In the genomic region with DNA sequence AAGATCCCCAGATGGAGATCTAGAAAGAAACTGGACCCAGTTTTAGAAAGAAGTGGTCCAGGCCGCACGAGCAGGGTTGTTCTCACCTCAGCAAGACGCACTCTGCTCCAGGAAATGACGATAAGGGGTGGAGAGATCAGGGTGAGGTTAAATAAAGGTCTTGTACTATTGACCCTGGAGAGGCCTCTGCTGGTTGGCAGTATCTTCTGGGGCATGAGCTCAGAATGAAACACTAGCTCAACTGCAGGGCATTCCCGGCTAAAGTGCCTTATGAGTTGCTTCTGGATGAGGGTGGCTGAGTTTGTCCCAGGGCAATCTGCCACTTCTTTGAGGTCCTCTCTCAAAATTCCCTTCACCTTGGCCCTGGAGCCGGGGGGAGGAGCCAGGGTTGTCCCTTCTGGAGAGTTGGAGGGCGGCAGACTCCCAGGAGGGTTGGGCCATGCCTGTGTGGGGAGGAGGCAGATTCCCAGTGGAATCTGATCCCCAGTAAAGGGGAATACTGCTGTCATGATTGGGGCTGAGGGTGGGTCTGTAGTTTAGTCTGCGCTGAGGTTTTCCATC, we compare ENCODE assay signal across 10 cellular contexts. TPM values are rescaled to one million over a fixed set of nuclear protein-coding genes. Genes with fewer than 3 reads are reported as not detected.
DNase-seq lines count a peak whose midpoint lies in the region; ATAC-seq and TF ChIP-seq lines count a peak whose summit lies in the region.
"Had no signal": no experiment of that assay in that cellular context is flagged by ENCODE, and none has a peak within 500 bp of the region (broad histone marks: within the 10 kb centered on the region; RNA-seq: fewer than 3 reads in every experiment).

No MANE protein-coding gene starts in this region.

- H3K9me3 ChIP-seq in thyroid gland, result no peaks in the 10 kb centered on the region

- peak; percentile 62 for ATAC-seq in left lobe of liver
- ATAC-seq in GM18505 (IDR thresholded peaks at IDR 0.05; ENCODE audit: unreplicated experiment), result no peak

- H3K27me3 ChIP-seq in thyroid gland, result no peaks in the 10 kb centered on the region

- peak overlapping the region in 1 of 5 experiments; percentile 20 for H3K4me3 Mint-ChIP-seq in brain

- H3K4me1 Mint-ChIP-seq in brain, result peaks cover 93% of the 10 kb centered on the region

- peaks cover 35 to 53% of the 10 kb centered on the region in 2 donors for H3K4me1 ChIP-seq in thyroid gland

- no peaks in the 10 kb centered on the region for H3K27me3 Mint-ChIP-seq in brain

- H3K27ac Mint-ChIP-seq in brain, result peak overlapping the region; percentile 36 to 92 (median 83)

- no peak for TF ChIP-seq CTCF in brain (conservative IDR thresholded peaks at IDR 0.05)
- no peak for TF ChIP-seq CTCF in thyroid gland (IDR thresholded peaks at IDR 0.05)

- H3K9me3 Mint-ChIP-seq in brain, result peaks cover 0 to 3% (median 0%) of the 10 kb centered on the region in 5 experiments

- DNase-seq in NK-92 treated with Interleukin-12 subunit alpha and Interleukin-12 subunit beta, amount 100 ng/mL, for 24 hours (lab: John Stamatoyannopoulos, UW), result peak; percentile 39
- no peak for DNase-seq in NK-92 (lab: John Stamatoyannopoulos, UW; ENCODE audit: unreplicated experiment)
- DNase-seq in left lobe of liver (ENCODE audit: low spot score), result peak; percentile 82
- peak; percentile 84 to 88 for DNase-seq in thyroid gland
- DNase-seq in 8988T, result no peak
- no peak for DNase-seq in retina
- DNase-seq: Kasumi-1 had no signal

- no peaks in the 10 kb centered on the region for H3K36me3 ChIP-seq in thyroid gland

- WGBS in thyroid gland, 2 donors, result 36 to 38% methylated on average over 8 of the region's 8 CpGs

- peak in 1 of 2 donors; percentile 38 for TF ChIP-seq POLR2A in thyroid gland (IDR thresholded peaks at IDR 0.05)
- TF ChIP-seq POLR2A in GM18505 (IDR thresholded peaks at IDR 0.05; ENCODE audit: borderline replicate concordance, extremely low read depth, insufficient read depth, insufficient read length), result no peak

- H3K27ac ChIP-seq in thyroid gland, result peak overlapping the region; percentile 57 to 70 (median 68)

- H3K4me3 ChIP-seq in thyroid gland (replicated peaks in 1 of 3), result no peak overlapping the region

- intact Hi-C loops in thyroid gland (cut with DNase I), result no loop called here

- no peaks in the 10 kb centered on the region for H3K36me3 Mint-ChIP-seq in brain

RNA-seq across cellular contexts. Expression of a gene that starts 10.9 kb away (rescaled TPM):
- polyA plus RNA-seq in brain (ENCODE audit: insufficient read depth, low read depth, low replicate concordance), result 10.1 TPM
- total RNA-seq in left lobe of liver (10.9 TPM), thyroid gland (1 to 10 TPM; 2.0 to 5.3 (median 4.6) TPM)

RNA-seq across cellular contexts. Expression of a gene that starts 24.1 kb away (rescaled TPM):
- not detected for polyA plus RNA-seq in brain (ENCODE audit: insufficient read depth, low read depth, low replicate concordance)
- total RNA-seq in left lobe of liver (not detected), thyroid gland (not detected)
- total RNA-seq: SK-MEL-5 had no signal

RNA-seq across cellular contexts. Expression of a gene that starts 29.9 kb away (rescaled TPM):
- 13.2 TPM for polyA plus RNA-seq in brain (ENCODE audit: insufficient read depth, low read depth, low replicate concordance)
- 4.7 TPM for total RNA-seq in left lobe of liver
- total RNA-seq in thyroid gland, result 10 to 100 TPM; 13.0 to 46.4 (median 27.8) TPM
- total RNA-seq: SK-MEL-5 had no signal

RNA-seq across cellular contexts. Expression of a gene that starts 36.2 kb away (rescaled TPM):
- 52.0 TPM for polyA plus RNA-seq in brain (ENCODE audit: insufficient read depth, low read depth, low replicate concordance)
- 15.0 TPM for total RNA-seq in left lobe of liver
- total RNA-seq in thyroid gland, result 10 to 100 TPM; 10.1 to 18.9 (median 14.1) TPM

RNA-seq across cellular contexts. Expression of a gene that starts 52.4 kb away (rescaled TPM):
- 154 TPM for polyA plus RNA-seq in brain (ENCODE audit: insufficient read depth, low read depth, low replicate concordance)
- total RNA-seq in left lobe of liver (0.96 TPM), thyroid gland (10 to 100 TPM; 14.1 to 43.4 (median 30.6) TPM)

Comparison
In these comparisons a context has a peak if more than half of its experiments do, and no peak if none do; other contexts are left out.
1. DNase-seq: peak in NK-92 treated with Interleukin-12 subunit alpha and Interleukin-12 subunit beta, amount 100 ng/mL, for 24 hours (single experiment), left lobe of liver (single experiment) and thyroid gland (2 of 2); none in NK-92 (single experiment), 8988T (single experiment) and retina (single experiment).